In genomic region chr5:9498541-9499497, GRCh38 we compare ENCODE assay signal across 9 cellular contexts. TPM values are rescaled to one million over a fixed set of nuclear protein-coding genes. Genes with fewer than 3 reads are reported as not detected.
A peak's percentile ranks its signal among the peaks of the same experiment; 100 is the strongest.
DNase-seq lines count a peak whose midpoint lies in the region; ATAC-seq and TF ChIP-seq lines count a peak whose summit lies in the region.
"Had no signal": no experiment of that assay in that cellular context is flagged by ENCODE, and none has a peak within 500 bp of the region (broad histone marks: within the 10 kb centered on the region; RNA-seq: fewer than 3 reads in every experiment).

No MANE protein-coding gene starts in this region.

- POLR2A ChIA-PET in SK-N-SH (lab: Yijun Ruan, JAX), result no interaction called here
- POLR2A ChIA-PET in CD4-positive, alpha-beta memory T cell (lab: Charles Lee; ENCODE audit: partially characterized antibody), result no interaction called here

- H3F3A ChIP-seq in SK-N-SH (replicated peaks; ENCODE audit: insufficient read depth), result no peaks in the 10 kb centered on the region

- no peak overlapping the region for H3K27ac ChIP-seq in SK-N-SH (ENCODE audit: low read depth in 2 of 2, low read length in 1 of 2)
- H3K27ac ChIP-seq in CD4-positive, alpha-beta memory T cell (ENCODE audit: low read depth, low read length), result no peak overlapping the region

- no peaks in the 10 kb centered on the region for H3K27me3 Mint-ChIP-seq in CD4-positive, alpha-beta memory T cell

- H3K4me3 Mint-ChIP-seq in CD4-positive, alpha-beta memory T cell, result no peak overlapping the region

- no peak overlapping the region for H3K4me2 ChIP-seq in SK-N-SH

- H3K4me1 Mint-ChIP-seq in CD4-positive, alpha-beta memory T cell, result no peaks in the 10 kb centered on the region

- H3K36me3 Mint-ChIP-seq in CD4-positive, alpha-beta memory T cell, result no peaks in the 10 kb centered on the region

- H3K36me3 ChIP-seq in SK-N-SH (replicated peaks in 1 of 2; ENCODE audit: control insufficient read depth in 1 of 2, insufficient read depth in 2 of 2, low read length in 1 of 2), result no peaks in the 10 kb centered on the region
- no peaks in the 10 kb centered on the region for H3K36me3 ChIP-seq in CD4-positive, alpha-beta memory T cell (ENCODE audit: insufficient read depth, low read length)

- H2AFZ ChIP-seq in SK-N-SH (ENCODE audit: low read depth), result no peak overlapping the region

- TF ChIP-seq POLR2A in lower leg skin (IDR thresholded peaks at IDR 0.05), result no peak

- peak; percentile 61 for TF ChIP-seq RAD21 in SK-N-SH (IDR thresholded peaks at IDR 0.05; ENCODE audit: low read length)

- peak; percentile 55 for TF ChIP-seq CTCF in SK-N-SH (IDR thresholded peaks at IDR 0.05)
- TF ChIP-seq CTCF in lower leg skin (IDR thresholded peaks at IDR 0.05), result no peak

- H3K4me1 ChIP-seq in SK-N-SH (ENCODE audit: control insufficient read depth in 1 of 2, insufficient read depth in 2 of 2, low read depth in 1 of 2, low read length in 1 of 2), result peaks cover 0 to 9% of the 10 kb centered on the region in 2 experiments; a peak in 2 of 4 replicates
- no peaks in the 10 kb centered on the region for H3K4me1 ChIP-seq in CD4-positive, alpha-beta memory T cell (ENCODE audit: insufficient read depth, low read length)

- peak; percentile 15 for DNase-seq in DMS 273 (lab: John Stamatoyannopoulos, UW; ENCODE audit: unreplicated experiment)
- DNase-seq in DMS 273 treated with DMSO at 0.1 percent for 48 hours (lab: John Stamatoyannopoulos, UW), result no peak
- DNase-seq in SK-N-SH, result no peak
- DNase-seq in lower leg skin (ENCODE audit: low spot score in 2 of 2), result peak; percentile 47 to 62
- no peak for DNase-seq in COR-L47 (lab: John Stamatoyannopoulos, UW)
- no peak for DNase-seq in CD4-positive, alpha-beta memory T cell
- DNase-seq: activated naive CD4-positive, alpha-beta T cell treated with Interleukin-2 at 50 U/mL for 16 hours had no signal

- H3K27me3 ChIP-seq in SK-N-SH (ENCODE audit: insufficient read depth), result no peaks in the 10 kb centered on the region
- no peaks in the 10 kb centered on the region for H3K27me3 ChIP-seq in CD4-positive, alpha-beta memory T cell (ENCODE audit: insufficient read depth, low read length)

- H4K20me1 ChIP-seq in SK-N-SH (ENCODE audit: insufficient read depth), result no peaks in the 10 kb centered on the region

- ATAC-seq in HG03432 (IDR thresholded peaks at IDR 0.05; ENCODE audit: unreplicated experiment), result peak; percentile 61
- ATAC-seq in GM19467 (IDR thresholded peaks at IDR 0.05; ENCODE audit: unreplicated experiment), result no peak

- H3K9me3 Mint-ChIP-seq in CD4-positive, alpha-beta memory T cell, result peaks cover 0 to 3% (median 0%) of the 10 kb centered on the region in 8 donors

- H3K4me3 ChIP-seq in SK-N-SH (ENCODE audit: low read depth in 2 of 2, low read length in 1 of 2), result no peak overlapping the region
- no peak overlapping the region for H3K4me3 ChIP-seq in lower leg skin (ENCODE audit: low read depth, poor library complexity, severe bottlenecking)
- no peak overlapping the region for H3K4me3 ChIP-seq in CD4-positive, alpha-beta memory T cell (ENCODE audit: low read length in 2 of 2)

- CTCF ChIA-PET in SK-N-SH (lab: Yijun Ruan, JAX), result interaction anchor here (0.8 to 2.4 kb wide), 5 partner anchors 9 to 46 kb away, joined by 3 to 6 read pairs (median 4); no protein-coding TSS in a partner anchor
- CTCF ChIA-PET in CD4-positive, alpha-beta memory T cell (lab: Charles Lee; ENCODE audit: partially characterized antibody), result interaction anchor here (1.1 kb wide), 1 partner anchor 138 kb away, joined by 3 read pairs; no protein-coding TSS in a partner anchor

- no peaks in the 10 kb centered on the region for H3K9me2 ChIP-seq in SK-N-SH

- 80% methylated on average over 14 of the region's 14 CpGs for WGBS in SK-N-SH (ENCODE audit: low lambda C conversion rate)
- 65 to 76% methylated on average over 14 of the region's 14 CpGs for WGBS in lower leg skin, 2 donors

- H3K27ac Mint-ChIP-seq in CD4-positive, alpha-beta memory T cell, result no peak overlapping the region

- TF ChIP-seq EP300 in SK-N-SH (IDR thresholded peaks at IDR 0.05; ENCODE audit: borderline replicate concordance in 1 of 2, low read depth in 1 of 2, low read length in 1 of 2), result no peak

- H3K9me3 ChIP-seq in SK-N-SH, result no peaks in the 10 kb centered on the region
- no peaks in the 10 kb centered on the region for H3K9me3 ChIP-seq in CD4-positive, alpha-beta memory T cell (ENCODE audit: control insufficient read depth in 1 of 2, low read length in 2 of 2)

- intact Hi-C loops in lower leg skin (cut with DNase I; ENCODE audit: low total_unique reads), result no loop called here
- intact Hi-C loops in CD4-positive, alpha-beta memory T cell (cut with micrococcal nuclease), result no loop called here

- H3K9ac ChIP-seq in SK-N-SH, result no peak overlapping the region

- H3K79me2 ChIP-seq in SK-N-SH (ENCODE audit: insufficient read depth), result no peaks in the 10 kb centered on the region

TF ChIP-seq in SK-N-SH, 30 proteins besides CTCF, POLR2A, EP300 and RAD21:
- TF ChIP-seq, protein P1, sequence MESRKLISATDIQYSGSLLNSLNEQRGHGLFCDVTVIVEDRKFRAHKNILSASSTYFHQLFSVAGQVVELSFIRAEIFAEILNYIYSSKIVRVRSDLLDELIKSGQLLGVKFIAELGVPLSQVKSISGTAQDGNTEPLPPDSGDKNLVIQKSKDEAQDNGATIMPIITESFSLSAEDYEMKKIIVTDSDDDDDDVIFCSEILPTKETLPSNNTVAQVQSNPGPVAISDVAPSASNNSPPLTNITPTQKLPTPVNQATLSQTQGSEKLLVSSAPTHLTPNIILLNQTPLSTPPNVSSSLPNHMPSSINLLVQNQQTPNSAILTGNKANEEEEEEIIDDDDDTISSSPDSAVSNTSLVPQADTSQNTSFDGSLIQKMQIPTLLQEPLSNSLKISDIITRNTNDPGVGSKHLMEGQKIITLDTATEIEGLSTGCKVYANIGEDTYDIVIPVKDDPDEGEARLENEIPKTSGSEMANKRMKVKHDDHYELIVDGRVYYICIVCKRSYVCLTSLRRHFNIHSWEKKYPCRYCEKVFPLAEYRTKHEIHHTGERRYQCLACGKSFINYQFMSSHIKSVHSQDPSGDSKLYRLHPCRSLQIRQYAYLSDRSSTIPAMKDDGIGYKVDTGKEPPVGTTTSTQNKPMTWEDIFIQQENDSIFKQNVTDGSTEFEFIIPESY (IDR thresholded peaks at IDR 0.05; ENCODE audit: borderline replicate concordance, low read depth), result no peak
- peak; percentile 54 for TF ChIP-seq SMC3 (IDR thresholded peaks at IDR 0.05; ENCODE audit: low read depth, low read length)
- TF ChIP-seq CHD2 (IDR thresholded peaks at IDR 0.05; ENCODE audit: low read length, partially characterized antibody), result no peak
- TF ChIP-seq IRF3 (IDR thresholded peaks at IDR 0.05; ENCODE audit: low read depth, low read length), result no peak
- TF ChIP-seq RXRA (IDR thresholded peaks at IDR 0.05; ENCODE audit: borderline replicate concordance, low read depth), result no peak
- TF ChIP-seq RFX5 (IDR thresholded peaks at IDR 0.05; ENCODE audit: low read length), result no peak
- TF ChIP-seq TEAD4 (IDR thresholded peaks at IDR 0.05; ENCODE audit: borderline replicate concordance, insufficient read depth), result no peak
- no peak for TF ChIP-seq FOXM1 (IDR thresholded peaks at IDR 0.05; ENCODE audit: low read depth)

RNA-seq across cellular contexts. Expression of gene SEMA5A, which starts 47.1 kb away (rescaled TPM):
- polyA plus RNA-seq in SK-N-SH (2012; rRNA removed), result 0.58 and 0.71 TPM in 2 replicates
- polyA plus RNA-seq in SK-N-SH (2012; cell fraction: cytosol; rRNA removed), result 0.59 and 0.98 TPM in 2 replicates
- polyA plus RNA-seq in SK-N-SH (2012; cell fraction: nucleus; rRNA removed), result 0.32 and 0.48 TPM in 2 replicates
- total RNA-seq in lower leg skin, result 10 to 100 TPM; 13.4 to 22.3 (median 18.5) TPM
- 1 to 10 TPM; 3.5 to 4.5 TPM for total RNA-seq in CD4-positive, alpha-beta memory T cell
- polyA plus RNA-seq in CD4-positive, alpha-beta memory T cell, result 1 to 10 TPM; 1.1 to 1.3 TPM

Comparison
In these comparisons a context has a peak if more than half of its experiments do, and no peak if none do; other contexts are left out.
1. DNase-seq: peak in DMS 273 (single experiment) and lower leg skin (2 of 2); none in DMS 273 treated with DMSO at 0.1 percent for 48 hours (single experiment), SK-N-SH (single experiment), COR-L47 (single experiment) and CD4-positive, alpha-beta memory T cell (0 of 5).